Comparison of ENCODE assay signal across 12 cellular contexts in genomic region chr12:6957741-6958608, GRCh38.
DNase-seq lines count a peak whose midpoint lies in the region; ATAC-seq and TF ChIP-seq lines count a peak whose summit lies in the region.
"Had no signal": no experiment of that assay in that cellular context is flagged by ENCODE, and none has a peak within 500 bp of the region (broad histone marks: within the 10 kb centered on the region; RNA-seq: fewer than 3 reads in every experiment).

No MANE protein-coding gene starts in this region.

- H3K4me1 ChIP-seq in OCI-LY3 (ENCODE audit: low read length): peaks cover 62% of the 10 kb centered on the region
- peaks cover 96% of the 10 kb centered on the region for H3K4me1 ChIP-seq in effector memory CD4-positive, alpha-beta T cell (ENCODE audit: control insufficient read depth, insufficient read depth, low read length, poor library complexity, severe bottlenecking)

- TF ChIP-seq CTCF in OCI-LY3 (IDR thresholded peaks at IDR 0.05; ENCODE audit: low read depth, low read length): no peak

- no peak overlapping the region for H2AFZ ChIP-seq in OCI-LY3 (ENCODE audit: low read depth, low read length)

- ATAC-seq in HG03432 (IDR thresholded peaks at IDR 0.05; ENCODE audit: unreplicated experiment) (no peak), HG02852 (IDR thresholded peaks at IDR 0.05; ENCODE audit: unreplicated experiment) (no peak), HG03521 (IDR thresholded peaks at IDR 0.05; ENCODE audit: unreplicated experiment) (no peak)

- DNase-seq in T-helper 1 cell: no peak
- no peak for DNase-seq in effector memory CD4-positive, alpha-beta T cell
- DNase-seq: NCI-H748 treated with DMSO at 0.1 percent for 48 hours had no signal

- no peaks in the 10 kb centered on the region for H3K9me3 ChIP-seq in OCI-LY3 (ENCODE audit: insufficient read depth, low read length)
- H3K9me3 ChIP-seq in effector memory CD4-positive, alpha-beta T cell (ENCODE audit: control insufficient read depth, low read length): no peaks in the 10 kb centered on the region

- H3K36me3 ChIP-seq in OCI-LY3 (replicated peaks; ENCODE audit: low read depth, low read length): peaks cover 29% of the 10 kb centered on the region
- H3K36me3 ChIP-seq in effector memory CD4-positive, alpha-beta T cell (ENCODE audit: control insufficient read depth, insufficient read depth, low read length): peaks cover 41% of the 10 kb centered on the region

- H3K9me3 Mint-ChIP-seq in T-helper 1 cell treated with Interleukin-12 subunit alpha and Interleukin-12 subunit beta and Interleukin-4 antibody, amounts not matched to agents 30 μg/mL and 1 μg/mL, for 36 hours: no peaks in the 10 kb centered on the region
- H3K9me3 Mint-ChIP-seq: brain, type B pancreatic cell had no signal

- peak overlapping the region; percentile 91 for H3K4me3 Mint-ChIP-seq in T-helper 1 cell treated with Interleukin-12 subunit alpha and Interleukin-12 subunit beta and Interleukin-4 antibody, amounts not matched to agents 30 μg/mL and 1 μg/mL, for 36 hours
- H3K4me3 Mint-ChIP-seq: brain, type B pancreatic cell had no signal

- H4K20me1 ChIP-seq in OCI-LY3 (ENCODE audit: insufficient read depth, low read length): peaks cover 4% of the 10 kb centered on the region; the same call in 1 of the 2 replicates

- H3K36me3 Mint-ChIP-seq in T-helper 1 cell treated with Interleukin-12 subunit alpha and Interleukin-12 subunit beta and Interleukin-4 antibody, amounts not matched to agents 30 μg/mL and 1 μg/mL, for 36 hours (ENCODE audit: low read depth): peaks cover 52% of the 10 kb centered on the region
- H3K36me3 Mint-ChIP-seq: brain, type B pancreatic cell had no signal

- H3K79me2 ChIP-seq in OCI-LY3 (ENCODE audit: low read length): no peaks in the 10 kb centered on the region

- peaks cover 78% of the 10 kb centered on the region for H3K4me1 Mint-ChIP-seq in T-helper 1 cell treated with Interleukin-12 subunit alpha and Interleukin-12 subunit beta and Interleukin-4 antibody, amounts not matched to agents 30 μg/mL and 1 μg/mL, for 36 hours (ENCODE audit: low read depth)

- peak overlapping the region; percentile 87 for H3K4me2 ChIP-seq in OCI-LY3 (ENCODE audit: low read length)

- no peaks in the 10 kb centered on the region for H3K27me3 ChIP-seq in OCI-LY3 (ENCODE audit: low read depth, low read length)
- no peaks in the 10 kb centered on the region for H3K27me3 ChIP-seq in effector memory CD4-positive, alpha-beta T cell (replicated peaks; ENCODE audit: control insufficient read depth, insufficient read depth, low read length, poor library complexity, severe bottlenecking)

- peak overlapping the region; percentile 67 for H3K4me3 ChIP-seq in OCI-LY3 (ENCODE audit: low read length)
- H3K4me3 ChIP-seq in effector memory CD4-positive, alpha-beta T cell (ENCODE audit: insufficient read depth, low read depth, low read length, poor library complexity, severe bottlenecking): peak overlapping the region; percentile 24
- no peak overlapping the region for H3K4me3 ChIP-seq in skin epidermis

- H3K9ac ChIP-seq in OCI-LY3 (ENCODE audit: low read length): peak overlapping the region; percentile 50

- H3K27ac Mint-ChIP-seq in T-helper 1 cell treated with Interleukin-12 subunit alpha and Interleukin-12 subunit beta and Interleukin-4 antibody, amounts not matched to agents 30 μg/mL and 1 μg/mL, for 36 hours: peak overlapping the region; percentile 97
- H3K27ac Mint-ChIP-seq: brain, type B pancreatic cell had no signal

- H3K27me3 Mint-ChIP-seq in T-helper 1 cell treated with Interleukin-12 subunit alpha and Interleukin-12 subunit beta and Interleukin-4 antibody, amounts not matched to agents 30 μg/mL and 1 μg/mL, for 36 hours (ENCODE audit: low read depth): no peaks in the 10 kb centered on the region
- H3K27me3 Mint-ChIP-seq: type B pancreatic cell had no signal

- H3K27ac ChIP-seq in OCI-LY3 (ENCODE audit: low read length) (peak overlapping the region; percentile 66), skin epidermis (peak overlapping the region in 19 of 21 experiments; percentile 8 to 98 (median 69))
- H3K27ac ChIP-seq in effector memory CD4-positive, alpha-beta T cell (ENCODE audit: insufficient read depth, low read length, poor library complexity, severe bottlenecking): peak overlapping the region; percentile 96
- H3K27ac ChIP-seq: 22Rv1 had no signal

Comparison
In these comparisons a context has a peak if more than half of its experiments do, and no peak if none do; other contexts are left out.
1. H3K4me3 ChIP-seq: peak in OCI-LY3 (single experiment) and effector memory CD4-positive, alpha-beta T cell (single experiment); none in skin epidermis (0 of 7).
2. Peak in every context shown above with its lines, with median percentiles within 50 percentile points of each other: H3K27ac ChIP-seq.